In genomic region chr17:60563743-60564142, GRCh38 we compare ENCODE assay signal across 28 cellular contexts.
"Had no signal": no experiment of that assay in that cellular context is flagged by ENCODE, and none has a peak within 500 bp of the region (broad histone marks: within the 10 kb centered on the region; RNA-seq: fewer than 3 reads in every experiment).

No MANE protein-coding gene starts in this region.

- FAIRE-seq: endometrium had no signal

- DNase-seq: activated CD4-positive, alpha-beta T cell treated with anti-CD3 and anti-CD28 coated beads for 1 hour; activated CD4-positive, alpha-beta T cell treated with anti-CD3 and anti-CD28 coated beads, Interleukin-2, amount 50 U/mL, for 1 hour; activated CD8-positive, alpha-beta T cell treated with anti-CD3 and anti-CD28 coated beads, Interleukin-2, amount 10 ng/mL, durations not matched to agents 7 days and 5 days; activated naive CD4-positive, alpha-beta T cell; activated naive CD8-positive, alpha-beta T cell treated with anti-CD3 and anti-CD28 coated beads, Interleukin-2, amount 10 ng/mL, durations not matched to agents 7 days and 5 days; amniotic stem cell; effector CD4-positive, alpha-beta T cell; erythroblast; foreskin fibroblast; glutamatergic neuron; immature natural killer cell; left ventricle myocardium inferior; mammary epithelial cell; midbrain; natural killer cell; retina; sigmoid colon; stimulated activated CD4-positive, alpha-beta T cell treated with anti-CD3 and anti-CD28 coated beads, Interleukin-15, amount 100 ng/mL, for 24 hours; stomach; T-helper 9 cell; uterus had no signal

- H3K27ac ChIP-seq: cardiac muscle cell, hepatocyte, left ventricle myocardium inferior, sigmoid colon, stomach, suprapubic skin, tibial nerve, uterus had no signal

- H3K79me2 ChIP-seq: hepatocyte had no signal

- H3K4me3 ChIP-seq: cardiac muscle cell, hepatocyte, left ventricle myocardium inferior, sigmoid colon, smooth muscle cell, stomach, suprapubic skin, tibial nerve, uterus had no signal

- H3K4me2 ChIP-seq: hepatocyte, smooth muscle cell had no signal

- ATAC-seq: activated CD8-positive, alpha-beta T cell treated with anti-CD3 and anti-CD28 coated beads, Interleukin-2, amount 10 ng/mL, durations not matched to agents 7 days and 5 days; natural killer cell; stimulated activated memory B cell treated with anti-CD40 and anti-IgM and Interleukin-4, amounts not matched to agents 10 μg/mL and 1 μg/mL and 100 μg/mL, for 72 hours had no signal

- H3K36me3 ChIP-seq: cardiac muscle cell, left ventricle myocardium inferior, sigmoid colon, stomach, suprapubic skin, tibial nerve, uterus had no signal

- H3K27me3 ChIP-seq: cardiac muscle cell, hepatocyte, sigmoid colon, stomach, suprapubic skin, tibial nerve, uterus had no signal

- H2AFZ ChIP-seq: hepatocyte had no signal

- H3K9me3 ChIP-seq: left ventricle myocardium inferior, sigmoid colon, stomach, suprapubic skin, tibial nerve, uterus had no signal

- H3K4me1 ChIP-seq: left ventricle myocardium inferior, sigmoid colon, stomach, suprapubic skin, tibial nerve, uterus had no signal
